24 cellular contexts compared by ENCODE assay signal in the genomic region with DNA sequence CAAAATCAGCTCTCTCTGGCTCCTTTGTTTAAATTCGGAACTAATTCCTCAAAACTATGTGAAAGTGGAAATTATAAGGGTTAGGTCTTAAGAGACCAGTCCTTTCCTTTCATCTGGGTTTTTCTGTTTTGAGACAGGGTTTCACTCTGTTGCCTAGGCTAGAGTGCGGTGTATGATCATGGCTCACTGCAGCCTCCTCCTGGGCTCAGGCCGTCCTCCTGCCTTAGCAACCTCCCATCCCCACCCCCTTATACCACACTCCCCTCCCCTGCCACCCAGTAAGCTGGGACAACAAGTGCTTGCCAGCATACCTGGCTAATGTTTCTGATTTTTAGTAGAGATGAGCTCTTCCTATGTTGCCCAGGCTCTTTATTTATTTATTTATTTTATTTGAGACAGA. TPM values are rescaled to one million over a fixed set of nuclear protein-coding genes. Genes with fewer than 3 reads are reported as not detected.
DNase-seq lines count a peak whose midpoint lies in the region; ATAC-seq, FAIRE-seq and TF ChIP-seq lines count a peak whose summit lies in the region.
"Had no signal": no experiment of that assay in that cellular context is flagged by ENCODE, and none has a peak within 500 bp of the region (broad histone marks: within the 10 kb centered on the region; RNA-seq: fewer than 3 reads in every experiment).

No MANE protein-coding gene starts in this region.

- in situ Hi-C loops in GM12878 (cut with MboI), result no loop called here

- POLR2A ChIA-PET in GM12878 (lab: Charles Lee), result interaction anchor here (0.9 kb wide), 1 partner anchor 11 kb away, joined by 3 read pairs; no protein-coding TSS in a partner anchor

- peaks cover 0 to 3% (median 0%) of the 10 kb centered on the region in 11 experiments; a peak in 2 of 22 replicates for H3K9me3 ChIP-seq in BLaER1 treated with 17β-estradiol and CSF1 and Interleukin-3, amounts not matched to agents 10 nM and 100 nM (replicated peaks in 1 of 11)
- H3K9me3 ChIP-seq in DND-41 (ENCODE audit: insufficient read depth, low read length, severe bottlenecking) (no peaks in the 10 kb centered on the region), GM12878 (replicated peaks; ENCODE audit: control insufficient read depth, insufficient read depth, low read length) (no peaks in the 10 kb centered on the region; the same call in 2 of the 3 replicates), neutrophil (no peaks in the 10 kb centered on the region), sigmoid colon (no peaks in the 10 kb centered on the region)
- H3K9me3 ChIP-seq: A549, BE2C, Caco-2 had no signal

- no peak overlapping the region for H3K4me3 ChIP-seq in BLaER1 treated with 17β-estradiol and CSF1 and Interleukin-3, amounts not matched to agents 10 nM and 100 nM
- no peak overlapping the region for H3K4me3 ChIP-seq in DND-41 (ENCODE audit: low read depth in 1 of 2, low read length in 2 of 2)
- no peak overlapping the region for H3K4me3 ChIP-seq in GM12878
- H3K4me3 ChIP-seq in neutrophil (ENCODE audit: low read depth in 1 of 2, low read length in 1 of 2), result no peak overlapping the region
- no peak overlapping the region for H3K4me3 ChIP-seq in sigmoid colon
- H3K4me3 ChIP-seq: A549, GM23248 had no signal

- H3K9ac ChIP-seq in BLaER1 treated with 17β-estradiol and CSF1 and Interleukin-3, amounts not matched to agents 10 nM and 100 nM, result no peak overlapping the region
- no peak overlapping the region for H3K9ac ChIP-seq in DND-41 (ENCODE audit: low read depth, low read length)
- H3K9ac ChIP-seq in GM12878 (ENCODE audit: control insufficient read depth, insufficient read depth, low read length), result no peak overlapping the region
- H3K9ac ChIP-seq: GM23248 had no signal

- intact Hi-C loops in GM12878 (cut with micrococcal nuclease; ENCODE audit: unreplicated experiment) (no loop called here), sigmoid colon (cut with DNase I) (no loop called here)

- BruUV-seq in GM12878 (replicated peaks; lab: Mats Ljungman, UMichigan), result no TSS peak

- no peaks in the 10 kb centered on the region for H3K27me3 ChIP-seq in BLaER1 treated with 17β-estradiol and CSF1 and Interleukin-3, amounts not matched to agents 10 nM and 100 nM
- H3K27me3 ChIP-seq in DND-41 (ENCODE audit: insufficient read depth, low read length, poor library complexity), result peaks cover 4% of the 10 kb centered on the region
- H3K27me3 ChIP-seq in GM12878 (replicated peaks in 1 of 2; ENCODE audit: control insufficient read depth in 2 of 2, insufficient read depth in 2 of 2, low read length in 1 of 2), result no peaks in the 10 kb centered on the region
- H3K27me3 ChIP-seq in neutrophil, result no peaks in the 10 kb centered on the region
- no peaks in the 10 kb centered on the region for H3K27me3 ChIP-seq in sigmoid colon
- H3K27me3 ChIP-seq: BE2C had no signal

- H3K36me3 ChIP-seq in BLaER1 treated with 17β-estradiol and CSF1 and Interleukin-3, amounts not matched to agents 10 nM and 100 nM, result no peaks in the 10 kb centered on the region
- H3K36me3 ChIP-seq in DND-41 (ENCODE audit: insufficient read depth, low read length) (no peaks in the 10 kb centered on the region), GM12878 (ENCODE audit: control insufficient read depth in 2 of 2, insufficient read depth in 2 of 2, low read length in 1 of 2) (no peaks in the 10 kb centered on the region), neutrophil (no peaks in the 10 kb centered on the region), sigmoid colon (no peaks in the 10 kb centered on the region)
- H3K36me3 ChIP-seq: BE2C had no signal

- H3K27ac ChIP-seq in BLaER1 treated with 17β-estradiol and CSF1 and Interleukin-3, amounts not matched to agents 10 nM and 100 nM, result peak overlapping the region in 2 of 11 experiments; percentile 16 to 73; a peak in 2 of 22 replicates
- H3K27ac ChIP-seq in DND-41 (ENCODE audit: low read length) (no peak overlapping the region), GM12878 (ENCODE audit: control insufficient read depth, insufficient read depth) (no peak overlapping the region), neutrophil (peak overlapping the region; percentile 56), sigmoid colon (no peak overlapping the region)
- H3K27ac ChIP-seq: A549, GM23248 had no signal

- TF ChIP-seq EP300 in GM12878 (IDR thresholded peaks at IDR 0.05; ENCODE audit: borderline replicate concordance in 1 of 2, control insufficient read depth in 1 of 2, low read depth in 2 of 2, low read length in 2 of 2), result no peak
- TF ChIP-seq EP300 in sigmoid colon (IDR thresholded peaks at IDR 0.05), result no peak

- no peaks in the 10 kb centered on the region for H3K79me2 ChIP-seq in DND-41 (ENCODE audit: insufficient read depth, low read length)
- no peaks in the 10 kb centered on the region for H3K79me2 ChIP-seq in GM12878 (ENCODE audit: control insufficient read depth, insufficient read depth, low read length)

- CTCF ChIA-PET in GM12878 (lab: Yijun Ruan, JAX), result interaction anchor here (0.6 to 2.8 kb wide), 5 partner anchors 13 to 499 kb away, joined by 3 to 11 read pairs (median 6); no protein-coding TSS in a partner anchor

- SMC1A ChIA-PET in GM12878 (lab: Charles Lee; ENCODE audit: uncharacterized antibody, unreplicated experiment), result interaction anchor here (1.7 to 3.0 kb wide), 2 partner anchors 10 to 15 kb away, joined by 4 to 17 read pairs; no protein-coding TSS in a partner anchor

- no peak for DNase-seq in DND-41
- no peak for DNase-seq in GM12878 (ENCODE audit: low read depth, low spot score)
- DNase-seq in UCSD-AML1 (lab: John Stamatoyannopoulos, UW; ENCODE audit: unreplicated experiment), result no peak
- no peak for DNase-seq in sigmoid colon
- DNase-seq: 8988T; ACHN; AML-193; BE2C; C1 segment of cervical spinal cord; Caco-2; CD4-positive, CD25-positive, alpha-beta regulatory T cell; CD8-positive, alpha-beta T cell; DMS153; EL; GDM1; GM23248; H7; HCEC 1CT had no signal

- TF ChIP-seq CTCF in DND-41 (IDR thresholded peaks at IDR 0.05; ENCODE audit: borderline replicate concordance, extremely low read depth, low read length, poor library complexity, severe bottlenecking), result no peak
- TF ChIP-seq CTCF in GM12878 (IDR thresholded peaks at IDR 0.05 in 2 of 3, conservative IDR thresholded peaks at IDR 0.05 in 1 of 3; ENCODE audit: control insufficient read depth in 2 of 3, extremely low read depth in 1 of 3, insufficient read depth in 1 of 3, low read depth in 3 of 3, low read length in 3 of 3), result no peak
- no peak for TF ChIP-seq CTCF in neutrophil (IDR thresholded peaks at IDR 0.05)
- no peak for TF ChIP-seq CTCF in sigmoid colon (IDR thresholded peaks at IDR 0.05)

- no peak for FAIRE-seq in GM12878 (lab: Jason Lieb, UNC)
- FAIRE-seq: A549, GM12891, H1 had no signal

- no peak for TF ChIP-seq RAD21 in GM12878 (IDR thresholded peaks at IDR 0.05; ENCODE audit: insufficient read depth, low read depth, low read length)

- peaks cover 9 to 59% (median 35%) of the 10 kb centered on the region in 10 experiments; a peak in 18 of 20 replicates for H3K4me1 ChIP-seq in BLaER1 treated with 17β-estradiol and CSF1 and Interleukin-3, amounts not matched to agents 10 nM and 100 nM
- H3K4me1 ChIP-seq in DND-41 (ENCODE audit: insufficient read depth, low read length) (no peaks in the 10 kb centered on the region), GM12878 (ENCODE audit: control insufficient read depth, insufficient read depth, low read length) (peaks cover 6% of the 10 kb centered on the region), neutrophil (ENCODE audit: control insufficient read depth in 1 of 2, insufficient read depth in 1 of 2, low read depth in 1 of 2, low read length in 1 of 2) (peaks cover 28 to 30% of the 10 kb centered on the region in 2 experiments), sigmoid colon (no peaks in the 10 kb centered on the region)
- H3K4me1 ChIP-seq: A549, BE2C, Caco-2 had no signal

- H2AFZ ChIP-seq in DND-41 (ENCODE audit: low read depth, low read length) (no peak overlapping the region), GM12878 (ENCODE audit: control insufficient read depth, low read depth, low read length) (no peak overlapping the region)
- H2AFZ ChIP-seq: GM23248 had no signal

- TF ChIP-seq POLR2A in GM12878 (IDR thresholded peaks at IDR 0.05; ENCODE audit: low read depth, low read length) (no peak), sigmoid colon (IDR thresholded peaks at IDR 0.05) (no peak)

- RAD21 ChIA-PET in GM12878 (lab: Charles Lee; ENCODE audit: unreplicated experiment), result interaction anchor here (1.9 to 2.1 kb wide), 2 partner anchors 49 to 64 kb away, joined by 7 to 17 read pairs; a partner anchor contains a TSS

- WGBS in GM12878 (ENCODE audit: insufficient coverage, insufficient replicate concordance, low lambda C conversion rate, missing lambda C conversion rate), result 47% methylated on average over 3 of the region's 3 CpGs
- WGBS in sigmoid colon, 2 donors, result 91 to 92% methylated on average over 3 of the region's 3 CpGs

- peak overlapping the region in 6 of 11 experiments; percentile 53 to 80 (median 76); a peak in 11 of 22 replicates for H3K4me2 ChIP-seq in BLaER1 treated with 17β-estradiol and CSF1 and Interleukin-3, amounts not matched to agents 10 nM and 100 nM
- H3K4me2 ChIP-seq in DND-41 (ENCODE audit: insufficient read depth, low read length) (no peak overlapping the region), GM12878 (ENCODE audit: control insufficient read depth, insufficient read depth) (no peak overlapping the region)
- H3K4me2 ChIP-seq: A549 had no signal

- ATAC-seq in DND-41 (ENCODE audit: insufficient read depth, low read depth), result 0 out of 3 replicates have a peak, but pooled peaks have one; percentile 40
- peak; percentile 64 for ATAC-seq in GM12878
- no peak for ATAC-seq in GM21390 (IDR thresholded peaks at IDR 0.05; ENCODE audit: unreplicated experiment)
- ATAC-seq: A549; CD8-positive, alpha-beta T cell had no signal

- H4K20me1 ChIP-seq in BLaER1 treated with 17β-estradiol and CSF1 and Interleukin-3, amounts not matched to agents 10 nM and 100 nM, result no peaks in the 10 kb centered on the region
- no peaks in the 10 kb centered on the region for H4K20me1 ChIP-seq in DND-41 (ENCODE audit: insufficient read depth, low read length)
- H4K20me1 ChIP-seq in GM12878 (ENCODE audit: control insufficient read depth, insufficient read depth), result no peaks in the 10 kb centered on the region

RNA-seq across cellular contexts. Expression of a gene that starts 12.8 kb away (rescaled TPM):
- total RNA-seq in GM12878 (2013; cell fraction: nucleolus; rRNA removed), result 75.6 and 78.6 TPM in 2 replicates
- total RNA-seq in GM12878 (2014; rRNA removed) (42.0 and 48.6 TPM in 2 replicates), GM12878 (2014; rRNA removed; fragmentation: Illumina TruSeq; extraction: Trizol) (61.1 and 63.5 TPM in 2 replicates), GM12878 (2021) (131 and 132 TPM in 2 replicates), sigmoid colon (10 to 100 TPM; 24.1 to 53.9 (median 33.3) TPM)
- 70.3 TPM for polyA plus RNA-seq in GM12878 (2011; ENCODE audit: low read depth)
- polyA plus RNA-seq in GM12878 (2011; rRNA removed) (165 and 224 TPM in 2 replicates), GM12878 (2014; fragmentation: Illumina TruSeq; extraction: Trizol) (120 and 125 TPM in 2 replicates), GM12878 (2014; fragmentation: Nextera tagmentation; extraction: Ambion mirVana) (100 to 1,000 TPM; 123 to 151 TPM), GM12878 (2014; rRNA removed) (69.6 and 93.3 TPM in 2 replicates), GM12878 (2016; fragmentation: Nextera tagmentation; extraction: Ambion mirVana) (100 to 1,000 TPM; 201 to 209 TPM), sigmoid colon (10 to 100 TPM; 10.8 to 55.1 (median 24.3) TPM)
- polyA plus RNA-seq in GM12878 (2011; cell fraction: cytosol; rRNA removed), result 62.3 and 76.2 TPM in 2 replicates
- 58.9 and 74.6 TPM in 2 replicates for polyA plus RNA-seq in GM12878 (2011; cell fraction: nucleus; rRNA removed)
- polyA plus RNA-seq in GM12878 (2012), result 118 and 133 TPM in 2 replicates
- 83.2 and 145 TPM in 2 replicates for polyA minus RNA-seq in GM12878 (2011; rRNA and poly(A)+ RNA removed)
- 44.9 and 52.2 TPM in 2 replicates for polyA minus RNA-seq in GM12878 (2011; cell fraction: cytosol; rRNA and poly(A)+ RNA removed)
- polyA minus RNA-seq in GM12878 (2011; cell fraction: nucleus; rRNA and poly(A)+ RNA removed), result 10.9 and 20.8 TPM in 2 replicates

Comparison
In these comparisons a context has a peak if more than half of its experiments do, and no peak if none do; other contexts are left out.
1. H3K4me2 ChIP-seq: peak in BLaER1 treated with 17β-estradiol and CSF1 and Interleukin-3, amounts not matched to agents 10 nM and 100 nM (6 of 11); none in DND-41 (single experiment) and GM12878 (single experiment).